ENCODE assay signal across 12 cellular contexts in the genomic region with DNA sequence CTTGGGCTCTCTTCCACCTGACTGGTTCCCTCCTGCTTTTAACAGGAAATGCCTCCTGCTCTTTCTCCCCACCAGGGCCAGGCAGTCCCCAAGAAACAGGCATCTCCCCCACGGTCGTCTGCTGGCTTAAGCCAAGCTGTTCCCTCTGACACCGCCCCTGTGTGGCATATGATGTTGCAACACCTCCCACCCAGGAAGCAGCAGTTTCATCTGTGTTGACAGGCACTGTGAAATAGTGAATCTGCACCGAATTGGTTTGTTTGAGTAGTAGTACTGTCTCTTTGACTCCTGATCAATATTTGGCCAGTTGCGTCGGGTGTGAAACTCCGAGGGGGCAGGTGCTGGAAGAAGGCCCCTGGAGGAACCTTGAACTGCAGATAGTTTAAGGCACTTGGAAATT.
DNase-seq lines count a peak whose midpoint lies in the region; ATAC-seq and TF ChIP-seq lines count a peak whose summit lies in the region.
"Had no signal": no experiment of that assay in that cellular context is flagged by ENCODE, and none has a peak within 500 bp of the region (broad histone marks: within the 10 kb centered on the region; RNA-seq: fewer than 3 reads in every experiment).

No MANE protein-coding gene starts in this region.

- peaks cover 41% of the 10 kb centered on the region for H3K4me1 ChIP-seq in adipocyte (ENCODE audit: control insufficient read depth, insufficient read depth, low read length)

- TF ChIP-seq CTCF in AG10803 (conservative IDR thresholded peaks at IDR 0.05; ENCODE audit: low read length): no peak

- no peak for ATAC-seq in GM21825 (IDR thresholded peaks at IDR 0.05; ENCODE audit: unreplicated experiment)

- DNase-seq in AG10803 (ENCODE audit: low read depth): peak; percentile 32
- DNase-seq in HK-2 (ENCODE audit: unreplicated experiment): peak; percentile 12
- DNase-seq in adipocyte (ENCODE audit: low read depth): peak; percentile 22
- DNase-seq in kidney tubule cell (ENCODE audit: low spot score): peak; percentile 28
- DNase-seq in NCI-H510A (lab: John Stamatoyannopoulos, UW): no peak
- DNase-seq in NCI-H2107 (lab: John Stamatoyannopoulos, UW): no peak
- no peak for DNase-seq in effector CD4-positive, alpha-beta T cell
- DNase-seq: activated T-cell treated with anti-CD3 and anti-CD28 coated beads, Interleukin-2, amount 50 U/mL, for 24 hours; NCI-H1105 had no signal

- H3K27me3 ChIP-seq in adipocyte (replicated peaks; ENCODE audit: control insufficient read depth, insufficient read depth, low read length): no peaks in the 10 kb centered on the region
- H3K27me3 ChIP-seq: ascending aorta had no signal

- H3K36me3 ChIP-seq in adipocyte (ENCODE audit: control insufficient read depth, insufficient read depth, low read length, severe bottlenecking): peaks cover 14% of the 10 kb centered on the region
- H3K36me3 ChIP-seq: ascending aorta had no signal

- H3K4me3 ChIP-seq in AG10803 (ENCODE audit: low read length) (no peak overlapping the region), adipocyte (ENCODE audit: low read length) (no peak overlapping the region)
- H3K4me3 ChIP-seq: ascending aorta, SK-N-MC had no signal

- no peaks in the 10 kb centered on the region for H3K9me3 ChIP-seq in adipocyte (ENCODE audit: control insufficient read depth, low read length)
- H3K9me3 ChIP-seq: ascending aorta had no signal

- H3K9ac ChIP-seq in adipocyte (ENCODE audit: low read length): peak overlapping the region; percentile 4

Comparison
In these comparisons a context has a peak if more than half of its experiments do, and no peak if none do; other contexts are left out.
1. DNase-seq: peak in AG10803 (single experiment), HK-2 (single experiment), adipocyte (single experiment) and kidney tubule cell (single experiment); none in NCI-H510A (single experiment), NCI-H2107 (single experiment) and effector CD4-positive, alpha-beta T cell (single experiment).